ENCODE assay signal across 8 cellular contexts in genomic region chrX:148500428-148501120, GRCh38. TPM values are rescaled to one million over a fixed set of nuclear protein-coding genes. Genes with fewer than 3 reads are reported as not detected.
A peak's percentile ranks its signal among the peaks of the same experiment; 100 is the strongest.
DNase-seq lines count a peak whose midpoint lies in the region; ATAC-seq and TF ChIP-seq lines count a peak whose summit lies in the region.

TSS of gene AFF2 (plus strand) at chrX:148500617. CDS start at chrX:148501098, 481 bp downstream.

- peaks cover 0 to 7% of the 10 kb centered on the region in 2 donors for H3K4me1 ChIP-seq in left lung

- H3K4me3 ChIP-seq in cardiac fibroblast (replicated peaks in 1 of 2; ENCODE audit: low read depth in 2 of 2, low read length in 2 of 2) (peak within 1 kb of the TSS; percentile 37 to 43), left lung (peak within 1 kb of the TSS; percentile 21 to 46)

- peak within 1 kb of the TSS in 1 of 2 donors; percentile 37 for H3K27ac ChIP-seq in left lung

- DNase-seq in HK-2 (ENCODE audit: unreplicated experiment), result peak; percentile 23
- DNase-seq in T1000 (lab: John Stamatoyannopoulos, UW), result peak; percentile 4
- DNase-seq in cardiac fibroblast (ENCODE audit: low read depth in 2 of 2), result peak; percentile 3 to 21
- DNase-seq in left lung, result peak in 1 of 2 donors; percentile 84
- DNase-seq in stimulated activated CD4-positive, alpha-beta T cell treated with anti-CD3 and anti-CD28 coated beads, TNF-alpha, amount 100 ng/mL, for 48 hours (ENCODE audit: low read depth in 3 of 3), result peak in 2 of 3 donors; percentile 22 to 34
- no peak for DNase-seq in NK-92 treated with Interleukin-12 subunit alpha and Interleukin-12 subunit beta, amount 100 ng/mL, for 24 hours (lab: John Stamatoyannopoulos, UW)

- peaks cover 32 to 46% of the 10 kb centered on the region in 2 donors for H3K27me3 ChIP-seq in left lung

- intact Hi-C loops in left lung (cut with DNase I), result no loop called here

- H3K9me3 ChIP-seq in left lung, result no peaks in the 10 kb centered on the region

- peak; percentile 62 for ATAC-seq in GM18867 (IDR thresholded peaks at IDR 0.05; ENCODE audit: unreplicated experiment)
- ATAC-seq in left lung, result peak; percentile 59
- ATAC-seq in HG03378 (IDR thresholded peaks at IDR 0.05; ENCODE audit: unreplicated experiment), result no peak

- no peak for TF ChIP-seq CTCF in cardiac fibroblast (IDR thresholded peaks at IDR 0.05; ENCODE audit: low read depth, low read length)
- TF ChIP-seq CTCF in left lung (IDR thresholded peaks at IDR 0.05), result no peak

- no peaks in the 10 kb centered on the region for H3K36me3 ChIP-seq in left lung

RNA-seq across cellular contexts. Expression of gene AFF2, which starts in this region (rescaled TPM):
- total RNA-seq in left lung, result 10 to 100 TPM in 1 of 2 donors, 1 to 10 TPM in 1; 6.0 to 10.2 TPM
